In genomic region chrX:135740683-135741149, GRCh38 we compare ENCODE assay signal across 8 cellular contexts. TPM values are rescaled to one million over a fixed set of nuclear protein-coding genes. Genes with fewer than 3 reads are reported as not detected.
DNase-seq lines count a peak whose midpoint lies in the region; ATAC-seq and TF ChIP-seq lines count a peak whose summit lies in the region.

No MANE protein-coding gene starts in this region.

- no peaks in the 10 kb centered on the region for H3K9me3 Mint-ChIP-seq in activated T-helper 2 cell treated with anti-CD3 and anti-CD28 coated beads, Interferon-gamma antibody, Interleukin-2, Interleukin-4, amounts not matched to agents 10 μg/mL and 5 μg/mL and 100 μg/mL, durations not matched to agents 14 hours and 24 hours and 36 hours
- H3K9me3 Mint-ChIP-seq in naive B cell = no peaks in the 10 kb centered on the region

- TF ChIP-seq CTCF in LNCAP (IDR thresholded peaks at IDR 0.05) = peak; percentile 53; the same call in 1 of the 2 replicates

- peak; percentile 25 for DNase-seq in ACHN
- peak; percentile 27 for DNase-seq in GM19238 (ENCODE audit: insufficient read length, low spot score)
- peak; percentile 13 for DNase-seq in activated T-helper 2 cell treated with anti-CD3 and anti-CD28 coated beads, Interferon-gamma antibody, Interleukin-2, Interleukin-4, amounts not matched to agents 10 μg/mL and 5 μg/mL and 100 μg/mL, durations not matched to agents 14 hours and 24 hours and 36 hours (ENCODE audit: low spot score)
- DNase-seq in naive B cell = peak; percentile 5
- no peak for DNase-seq in NCI-H2227 treated with DMSO at 0.1 percent for 48 hours (lab: John Stamatoyannopoulos, UW)
- no peak for DNase-seq in islet precursor cell

- H3K27me3 Mint-ChIP-seq in activated T-helper 2 cell treated with anti-CD3 and anti-CD28 coated beads, Interferon-gamma antibody, Interleukin-2, Interleukin-4, amounts not matched to agents 10 μg/mL and 5 μg/mL and 100 μg/mL, durations not matched to agents 14 hours and 24 hours and 36 hours (ENCODE audit: low read depth) = peaks cover 2% of the 10 kb centered on the region
- H3K27me3 Mint-ChIP-seq in naive B cell = no peaks in the 10 kb centered on the region

- no peak overlapping the region for H3K27ac Mint-ChIP-seq in activated T-helper 2 cell treated with anti-CD3 and anti-CD28 coated beads, Interferon-gamma antibody, Interleukin-2, Interleukin-4, amounts not matched to agents 10 μg/mL and 5 μg/mL and 100 μg/mL, durations not matched to agents 14 hours and 24 hours and 36 hours
- H3K27ac Mint-ChIP-seq in naive B cell = peak overlapping the region in 1 of 6 donors; percentile 19

- no peaks in the 10 kb centered on the region for H3K36me3 Mint-ChIP-seq in activated T-helper 2 cell treated with anti-CD3 and anti-CD28 coated beads, Interferon-gamma antibody, Interleukin-2, Interleukin-4, amounts not matched to agents 10 μg/mL and 5 μg/mL and 100 μg/mL, durations not matched to agents 14 hours and 24 hours and 36 hours (ENCODE audit: low read depth)
- no peaks in the 10 kb centered on the region for H3K36me3 Mint-ChIP-seq in naive B cell

- H3K4me3 Mint-ChIP-seq in activated T-helper 2 cell treated with anti-CD3 and anti-CD28 coated beads, Interferon-gamma antibody, Interleukin-2, Interleukin-4, amounts not matched to agents 10 μg/mL and 5 μg/mL and 100 μg/mL, durations not matched to agents 14 hours and 24 hours and 36 hours (ENCODE audit: low read depth) = peak overlapping the region; percentile 30
- H3K4me3 Mint-ChIP-seq in naive B cell = no peak overlapping the region

- in situ Hi-C loops in ACHN (cut with HindIII; ENCODE audit: low pct_ligation_motif_present, low pct_unique_long_range_greater_than_20kb, low sequenced_read_pairs) = no loop called here

- H3K4me1 Mint-ChIP-seq in activated T-helper 2 cell treated with anti-CD3 and anti-CD28 coated beads, Interferon-gamma antibody, Interleukin-2, Interleukin-4, amounts not matched to agents 10 μg/mL and 5 μg/mL and 100 μg/mL, durations not matched to agents 14 hours and 24 hours and 36 hours (ENCODE audit: low read depth) = no peaks in the 10 kb centered on the region
- H3K4me1 Mint-ChIP-seq in naive B cell = peaks cover 4 to 11% (median 5%) of the 10 kb centered on the region in 3 donors

- intact Hi-C loops in activated T-helper 2 cell treated with anti-CD3 and anti-CD28 coated beads, Interferon-gamma antibody, Interleukin-2, Interleukin-4, amounts not matched to agents 10 μg/mL and 5 μg/mL and 100 μg/mL, durations not matched to agents 14 hours and 24 hours and 36 hours (cut with micrococcal nuclease) = no loop called here

- ATAC-seq in naive B cell (ENCODE audit: low read depth in 2 of 2) (no peak), HG02973 (IDR thresholded peaks at IDR 0.05; ENCODE audit: unreplicated experiment) (no peak)

RNA-seq across cellular contexts. Expression of gene CT45A3, which starts 27.3 kb away (rescaled TPM):
- not detected in 2 replicates for total RNA-seq in activated T-helper 2 cell treated with anti-CD3 and anti-CD28 coated beads, Interferon-gamma antibody, Interleukin-2, Interleukin-4, amounts not matched to agents 10 μg/mL and 5 μg/mL and 100 μg/mL, durations not matched to agents 14 hours and 24 hours and 36 hours
- not detected for polyA plus RNA-seq in naive B cell (ENCODE audit: low read depth in 6 of 6)

RNA-seq across cellular contexts. Expression of gene CT45A1, which starts 27.3 kb away (rescaled TPM):
- not detected in 2 replicates for total RNA-seq in activated T-helper 2 cell treated with anti-CD3 and anti-CD28 coated beads, Interferon-gamma antibody, Interleukin-2, Interleukin-4, amounts not matched to agents 10 μg/mL and 5 μg/mL and 100 μg/mL, durations not matched to agents 14 hours and 24 hours and 36 hours
- not detected for polyA plus RNA-seq in naive B cell (ENCODE audit: low read depth in 6 of 6)

RNA-seq across cellular contexts. Expression of gene CT45A5, which starts 44.6 kb away (rescaled TPM):
- total RNA-seq in activated T-helper 2 cell treated with anti-CD3 and anti-CD28 coated beads, Interferon-gamma antibody, Interleukin-2, Interleukin-4, amounts not matched to agents 10 μg/mL and 5 μg/mL and 100 μg/mL, durations not matched to agents 14 hours and 24 hours and 36 hours = not detected in 2 replicates
- not detected for polyA plus RNA-seq in naive B cell (ENCODE audit: low read depth in 6 of 6)

Comparison
In these comparisons a context has a peak if more than half of its experiments do, and no peak if none do; other contexts are left out.
1. DNase-seq: peak in ACHN (single experiment), GM19238 (single experiment), activated T-helper 2 cell treated with anti-CD3 and anti-CD28 coated beads, Interferon-gamma antibody, Interleukin-2, Interleukin-4, amounts not matched to agents 10 μg/mL and 5 μg/mL and 100 μg/mL, durations not matched to agents 14 hours and 24 hours and 36 hours (single experiment) and naive B cell (single experiment); none in NCI-H2227 treated with DMSO at 0.1 percent for 48 hours (single experiment) and islet precursor cell (single experiment).